ENCODE assay signal across 1 cellular context in the genomic region with DNA sequence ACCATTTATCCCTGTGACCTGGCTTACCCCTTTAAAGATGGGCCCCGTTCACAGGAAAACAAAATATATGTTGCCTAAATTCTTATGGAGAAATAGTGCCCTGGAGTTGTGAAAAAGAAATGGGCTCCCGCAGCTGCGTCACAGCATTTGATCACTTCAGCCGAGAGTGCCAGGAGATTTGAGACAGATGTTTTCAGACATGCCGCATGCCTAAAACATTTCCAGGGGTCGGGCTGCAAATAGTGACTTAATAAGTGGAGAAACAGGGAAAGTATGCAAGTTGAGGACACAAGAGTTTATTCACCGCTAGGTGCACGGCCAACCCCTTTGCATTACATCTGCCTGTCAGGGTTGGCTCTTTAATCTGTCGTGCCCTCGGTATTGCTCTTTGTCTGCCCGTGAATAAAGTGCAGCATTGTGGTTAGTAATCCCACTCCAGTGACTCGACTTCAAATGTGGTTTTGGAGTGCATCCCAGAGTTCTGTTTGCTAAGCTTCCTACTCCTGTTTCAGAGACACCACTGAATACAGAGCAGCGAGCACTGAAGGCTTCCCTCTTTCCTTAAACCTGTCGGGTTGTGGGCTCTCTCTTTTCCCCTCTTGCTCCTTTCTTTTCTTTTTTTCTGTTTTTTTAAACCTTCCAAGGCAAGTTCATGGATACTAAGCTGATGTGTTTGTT.
TF ChIP-seq lines count a peak whose summit lies in the region.

No MANE protein-coding gene starts in this region.

TF ChIP-seq in HEK293, 187 proteins besides CTCF, POLR2A, EP300 and RAD21 (continued from another document):
- TF ChIP-seq, protein P1, sequence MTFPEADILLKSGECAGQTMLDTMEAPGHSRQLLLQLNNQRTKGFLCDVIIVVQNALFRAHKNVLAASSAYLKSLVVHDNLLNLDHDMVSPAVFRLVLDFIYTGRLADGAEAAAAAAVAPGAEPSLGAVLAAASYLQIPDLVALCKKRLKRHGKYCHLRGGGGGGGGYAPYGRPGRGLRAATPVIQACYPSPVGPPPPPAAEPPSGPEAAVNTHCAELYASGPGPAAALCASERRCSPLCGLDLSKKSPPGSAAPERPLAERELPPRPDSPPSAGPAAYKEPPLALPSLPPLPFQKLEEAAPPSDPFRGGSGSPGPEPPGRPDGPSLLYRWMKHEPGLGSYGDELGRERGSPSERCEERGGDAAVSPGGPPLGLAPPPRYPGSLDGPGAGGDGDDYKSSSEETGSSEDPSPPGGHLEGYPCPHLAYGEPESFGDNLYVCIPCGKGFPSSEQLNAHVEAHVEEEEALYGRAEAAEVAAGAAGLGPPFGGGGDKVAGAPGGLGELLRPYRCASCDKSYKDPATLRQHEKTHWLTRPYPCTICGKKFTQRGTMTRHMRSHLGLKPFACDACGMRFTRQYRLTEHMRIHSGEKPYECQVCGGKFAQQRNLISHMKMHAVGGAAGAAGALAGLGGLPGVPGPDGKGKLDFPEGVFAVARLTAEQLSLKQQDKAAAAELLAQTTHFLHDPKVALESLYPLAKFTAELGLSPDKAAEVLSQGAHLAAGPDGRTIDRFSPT (tag by site-specific recombination; IDR thresholded peaks at IDR 0.05), result peak; percentile 37; the same call in 1 of the 2 replicates
- TF ChIP-seq, protein P2, sequence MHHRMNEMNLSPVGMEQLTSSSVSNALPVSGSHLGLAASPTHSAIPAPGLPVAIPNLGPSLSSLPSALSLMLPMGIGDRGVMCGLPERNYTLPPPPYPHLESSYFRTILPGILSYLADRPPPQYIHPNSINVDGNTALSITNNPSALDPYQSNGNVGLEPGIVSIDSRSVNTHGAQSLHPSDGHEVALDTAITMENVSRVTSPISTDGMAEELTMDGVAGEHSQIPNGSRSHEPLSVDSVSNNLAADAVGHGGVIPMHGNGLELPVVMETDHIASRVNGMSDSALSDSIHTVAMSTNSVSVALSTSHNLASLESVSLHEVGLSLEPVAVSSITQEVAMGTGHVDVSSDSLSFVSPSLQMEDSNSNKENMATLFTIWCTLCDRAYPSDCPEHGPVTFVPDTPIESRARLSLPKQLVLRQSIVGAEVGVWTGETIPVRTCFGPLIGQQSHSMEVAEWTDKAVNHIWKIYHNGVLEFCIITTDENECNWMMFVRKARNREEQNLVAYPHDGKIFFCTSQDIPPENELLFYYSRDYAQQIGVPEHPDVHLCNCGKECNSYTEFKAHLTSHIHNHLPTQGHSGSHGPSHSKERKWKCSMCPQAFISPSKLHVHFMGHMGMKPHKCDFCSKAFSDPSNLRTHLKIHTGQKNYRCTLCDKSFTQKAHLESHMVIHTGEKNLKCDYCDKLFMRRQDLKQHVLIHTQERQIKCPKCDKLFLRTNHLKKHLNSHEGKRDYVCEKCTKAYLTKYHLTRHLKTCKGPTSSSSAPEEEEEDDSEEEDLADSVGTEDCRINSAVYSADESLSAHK (tag by site-specific recombination; IDR thresholded peaks at IDR 0.05), result no peak
- TF ChIP-seq, protein P3, sequence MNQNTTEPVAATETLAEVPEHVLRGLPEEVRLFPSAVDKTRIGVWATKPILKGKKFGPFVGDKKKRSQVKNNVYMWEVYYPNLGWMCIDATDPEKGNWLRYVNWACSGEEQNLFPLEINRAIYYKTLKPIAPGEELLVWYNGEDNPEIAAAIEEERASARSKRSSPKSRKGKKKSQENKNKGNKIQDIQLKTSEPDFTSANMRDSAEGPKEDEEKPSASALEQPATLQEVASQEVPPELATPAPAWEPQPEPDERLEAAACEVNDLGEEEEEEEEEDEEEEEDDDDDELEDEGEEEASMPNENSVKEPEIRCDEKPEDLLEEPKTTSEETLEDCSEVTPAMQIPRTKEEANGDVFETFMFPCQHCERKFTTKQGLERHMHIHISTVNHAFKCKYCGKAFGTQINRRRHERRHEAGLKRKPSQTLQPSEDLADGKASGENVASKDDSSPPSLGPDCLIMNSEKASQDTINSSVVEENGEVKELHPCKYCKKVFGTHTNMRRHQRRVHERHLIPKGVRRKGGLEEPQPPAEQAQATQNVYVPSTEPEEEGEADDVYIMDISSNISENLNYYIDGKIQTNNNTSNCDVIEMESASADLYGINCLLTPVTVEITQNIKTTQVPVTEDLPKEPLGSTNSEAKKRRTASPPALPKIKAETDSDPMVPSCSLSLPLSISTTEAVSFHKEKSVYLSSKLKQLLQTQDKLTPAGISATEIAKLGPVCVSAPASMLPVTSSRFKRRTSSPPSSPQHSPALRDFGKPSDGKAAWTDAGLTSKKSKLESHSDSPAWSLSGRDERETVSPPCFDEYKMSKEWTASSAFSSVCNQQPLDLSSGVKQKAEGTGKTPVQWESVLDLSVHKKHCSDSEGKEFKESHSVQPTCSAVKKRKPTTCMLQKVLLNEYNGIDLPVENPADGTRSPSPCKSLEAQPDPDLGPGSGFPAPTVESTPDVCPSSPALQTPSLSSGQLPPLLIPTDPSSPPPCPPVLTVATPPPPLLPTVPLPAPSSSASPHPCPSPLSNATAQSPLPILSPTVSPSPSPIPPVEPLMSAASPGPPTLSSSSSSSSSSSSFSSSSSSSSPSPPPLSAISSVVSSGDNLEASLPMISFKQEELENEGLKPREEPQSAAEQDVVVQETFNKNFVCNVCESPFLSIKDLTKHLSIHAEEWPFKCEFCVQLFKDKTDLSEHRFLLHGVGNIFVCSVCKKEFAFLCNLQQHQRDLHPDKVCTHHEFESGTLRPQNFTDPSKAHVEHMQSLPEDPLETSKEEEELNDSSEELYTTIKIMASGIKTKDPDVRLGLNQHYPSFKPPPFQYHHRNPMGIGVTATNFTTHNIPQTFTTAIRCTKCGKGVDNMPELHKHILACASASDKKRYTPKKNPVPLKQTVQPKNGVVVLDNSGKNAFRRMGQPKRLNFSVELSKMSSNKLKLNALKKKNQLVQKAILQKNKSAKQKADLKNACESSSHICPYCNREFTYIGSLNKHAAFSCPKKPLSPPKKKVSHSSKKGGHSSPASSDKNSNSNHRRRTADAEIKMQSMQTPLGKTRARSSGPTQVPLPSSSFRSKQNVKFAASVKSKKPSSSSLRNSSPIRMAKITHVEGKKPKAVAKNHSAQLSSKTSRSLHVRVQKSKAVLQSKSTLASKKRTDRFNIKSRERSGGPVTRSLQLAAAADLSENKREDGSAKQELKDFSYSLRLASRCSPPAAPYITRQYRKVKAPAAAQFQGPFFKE (tag by site-specific recombination; IDR thresholded peaks at IDR 0.05; ENCODE audit: borderline replicate concordance), result no peak
- TF ChIP-seq ZNF394 (tag by site-specific recombination; IDR thresholded peaks at IDR 0.05; ENCODE audit: borderline replicate concordance) (no peak), MYNN (tag by site-specific recombination; IDR thresholded peaks at IDR 0.05; ENCODE audit: borderline replicate concordance) (no peak), ZNF2 (tag by site-specific recombination; IDR thresholded peaks at IDR 0.05) (peak; percentile 65), ZNF366 (tag by site-specific recombination; conservative IDR thresholded peaks at IDR 0.05) (peak; percentile 79), ZNF211 (tag by site-specific recombination; IDR thresholded peaks at IDR 0.05; ENCODE audit: low read depth) (no peak), ZFP69B (tag by site-specific recombination; IDR thresholded peaks at IDR 0.05) (peak; percentile 81; the same call in 1 of the 2 replicates), ZSCAN16 (tag by site-specific recombination; IDR thresholded peaks at IDR 0.05) (0 out of 2 replicates have a peak, but pooled peaks have one; percentile 42), ZBTB48 (tag by site-specific recombination; IDR thresholded peaks at IDR 0.05) (peak; percentile 26), TRIM28 (IDR thresholded peaks at IDR 0.05; ENCODE audit: borderline replicate concordance, low read length) (no peak), ZNF23 (tag by site-specific recombination; IDR thresholded peaks at IDR 0.05; ENCODE audit: borderline replicate concordance) (no peak), ZNF626 (tag by site-specific recombination; IDR thresholded peaks at IDR 0.05) (no peak), ZNF548 (tag by site-specific recombination; IDR thresholded peaks at IDR 0.05) (no peak), ZNF768 (tag by site-specific recombination; IDR thresholded peaks at IDR 0.05) (no peak; the same call in 1 of the 2 replicates), ZNF830 (tag by site-specific recombination; IDR thresholded peaks at IDR 0.05; ENCODE audit: low read depth) (no peak), FEZF1 (tag by site-specific recombination; IDR thresholded peaks at IDR 0.05) (peak; percentile 99), HOXD13 (CRISPR knock-in tag; IDR thresholded peaks at IDR 0.05; ENCODE audit: borderline replicate concordance) (no peak), ZNF843 (tag by site-specific recombination; IDR thresholded peaks at IDR 0.05) (peak; percentile 73; the same call in 1 of the 2 replicates), OSR2 (tag by site-specific recombination; IDR thresholded peaks at IDR 0.05) (peak; percentile 88), ZNF610 (tag by site-specific recombination; IDR thresholded peaks at IDR 0.05; ENCODE audit: borderline replicate concordance) (0 out of 2 replicates have a peak, but pooled peaks have one; percentile 13), ZNF660 (tag by site-specific recombination; IDR thresholded peaks at IDR 0.05) (peak; percentile 67; the same call in 1 of the 2 replicates)
- TF ChIP-seq, protein P4, sequence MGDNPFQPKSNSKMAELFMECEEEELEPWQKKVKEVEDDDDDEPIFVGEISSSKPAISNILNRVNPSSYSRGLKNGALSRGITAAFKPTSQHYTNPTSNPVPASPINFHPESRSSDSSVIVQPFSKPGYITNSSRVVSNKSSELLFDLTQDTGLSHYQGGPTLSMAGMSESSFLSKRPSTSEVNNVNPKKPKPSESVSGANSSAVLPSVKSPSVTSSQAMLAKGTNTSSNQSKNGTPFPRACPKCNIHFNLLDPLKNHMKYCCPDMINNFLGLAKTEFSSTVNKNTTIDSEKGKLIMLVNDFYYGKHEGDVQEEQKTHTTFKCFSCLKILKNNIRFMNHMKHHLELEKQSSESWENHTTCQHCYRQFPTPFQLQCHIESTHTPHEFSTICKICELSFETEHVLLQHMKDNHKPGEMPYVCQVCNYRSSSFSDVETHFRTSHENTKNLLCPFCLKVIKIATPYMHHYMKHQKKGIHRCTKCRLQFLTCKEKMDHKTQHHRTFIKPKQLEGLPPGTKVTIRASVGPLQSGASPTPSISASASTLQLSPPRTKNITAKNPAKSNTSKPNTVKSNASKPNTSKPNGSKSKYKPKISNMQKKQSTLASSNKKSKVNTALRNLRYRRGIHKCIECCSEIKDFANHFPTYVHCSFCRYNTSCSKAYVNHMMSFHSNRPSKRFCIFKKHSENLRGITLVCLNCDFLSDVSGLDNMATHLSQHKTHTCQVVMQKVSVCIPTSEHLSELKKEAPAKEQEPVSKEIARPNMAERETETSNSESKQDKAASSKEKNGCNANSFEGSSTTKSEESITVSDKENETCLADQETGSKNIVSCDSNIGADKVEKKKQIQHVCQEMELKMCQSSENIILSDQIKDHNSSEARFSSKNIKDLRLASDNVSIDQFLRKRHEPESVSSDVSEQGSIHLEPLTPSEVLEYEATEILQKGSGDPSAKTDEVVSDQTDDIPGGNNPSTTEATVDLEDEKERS (tag by site-specific recombination; IDR thresholded peaks at IDR 0.05), result no peak
- TF ChIP-seq, protein P5, sequence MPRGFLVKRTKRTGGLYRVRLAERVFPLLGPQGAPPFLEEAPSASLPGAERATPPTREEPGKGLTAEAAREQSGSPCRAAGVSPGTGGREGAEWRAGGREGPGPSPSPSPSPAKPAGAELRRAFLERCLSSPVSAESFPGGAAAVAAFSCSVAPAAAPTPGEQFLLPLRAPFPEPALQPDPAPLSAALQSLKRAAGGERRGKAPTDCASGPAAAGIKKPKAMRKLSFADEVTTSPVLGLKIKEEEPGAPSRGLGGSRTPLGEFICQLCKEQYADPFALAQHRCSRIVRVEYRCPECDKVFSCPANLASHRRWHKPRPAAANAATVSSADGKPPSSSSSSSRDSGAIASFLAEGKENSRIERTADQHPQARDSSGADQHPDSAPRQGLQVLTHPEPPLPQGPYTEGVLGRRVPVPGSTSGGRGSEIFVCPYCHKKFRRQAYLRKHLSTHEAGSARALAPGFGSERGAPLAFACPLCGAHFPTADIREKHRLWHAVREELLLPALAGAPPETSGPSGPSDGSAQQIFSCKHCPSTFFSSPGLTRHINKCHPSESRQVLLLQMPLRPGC (tag by site-specific recombination; IDR thresholded peaks at IDR 0.05), result no peak
- TF ChIP-seq, protein P6, sequence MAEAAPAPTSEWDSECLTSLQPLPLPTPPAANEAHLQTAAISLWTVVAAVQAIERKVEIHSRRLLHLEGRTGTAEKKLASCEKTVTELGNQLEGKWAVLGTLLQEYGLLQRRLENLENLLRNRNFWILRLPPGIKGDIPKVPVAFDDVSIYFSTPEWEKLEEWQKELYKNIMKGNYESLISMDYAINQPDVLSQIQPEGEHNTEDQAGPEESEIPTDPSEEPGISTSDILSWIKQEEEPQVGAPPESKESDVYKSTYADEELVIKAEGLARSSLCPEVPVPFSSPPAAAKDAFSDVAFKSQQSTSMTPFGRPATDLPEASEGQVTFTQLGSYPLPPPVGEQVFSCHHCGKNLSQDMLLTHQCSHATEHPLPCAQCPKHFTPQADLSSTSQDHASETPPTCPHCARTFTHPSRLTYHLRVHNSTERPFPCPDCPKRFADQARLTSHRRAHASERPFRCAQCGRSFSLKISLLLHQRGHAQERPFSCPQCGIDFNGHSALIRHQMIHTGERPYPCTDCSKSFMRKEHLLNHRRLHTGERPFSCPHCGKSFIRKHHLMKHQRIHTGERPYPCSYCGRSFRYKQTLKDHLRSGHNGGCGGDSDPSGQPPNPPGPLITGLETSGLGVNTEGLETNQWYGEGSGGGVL (tag by site-specific recombination; IDR thresholded peaks at IDR 0.05), result no peak
TF ChIP-seq in HEK293: peak in this region for 26.
